Comparison of ENCODE assay signal across 12 cellular contexts in the genomic region with DNA sequence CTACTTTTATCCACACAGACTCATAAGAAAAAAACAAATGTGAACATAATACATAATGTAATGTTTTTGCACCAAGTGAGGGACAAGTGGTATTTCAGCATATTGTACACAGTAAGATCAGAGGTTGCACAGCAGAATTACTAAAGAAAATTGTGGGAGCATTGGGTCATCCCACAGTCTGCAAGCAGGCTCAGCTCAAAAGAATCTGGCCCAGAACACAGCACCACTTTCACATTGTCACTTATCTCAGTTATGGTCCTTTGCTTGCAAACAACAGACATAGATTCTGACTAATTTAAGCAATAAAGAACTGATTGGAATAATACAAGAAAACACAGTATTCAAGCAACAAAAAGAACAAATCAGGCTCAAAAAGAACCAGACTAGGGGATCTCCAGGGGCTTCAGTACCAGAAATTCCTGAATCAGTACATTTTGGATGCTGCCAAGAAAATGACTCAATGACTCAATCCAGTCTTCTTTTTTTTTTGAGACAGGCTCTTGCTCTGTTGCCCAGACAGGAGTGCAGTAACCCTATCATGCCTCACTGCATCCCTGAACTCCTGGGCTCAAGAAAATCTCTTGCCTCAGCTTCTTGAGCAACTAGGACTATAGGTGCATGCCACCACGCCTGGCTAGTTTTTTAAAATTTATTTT. TPM values are rescaled to one million over a fixed set of nuclear protein-coding genes. Genes with fewer than 3 reads are reported as not detected.
DNase-seq lines count a peak whose midpoint lies in the region; ATAC-seq, FAIRE-seq and TF ChIP-seq lines count a peak whose summit lies in the region.
"Had no signal": no experiment of that assay in that cellular context is flagged by ENCODE, and none has a peak within 500 bp of the region (broad histone marks: within the 10 kb centered on the region; RNA-seq: fewer than 3 reads in every experiment).

No MANE protein-coding gene starts in this region.

- peak; percentile 34 for ATAC-seq in HG02610 (IDR thresholded peaks at IDR 0.05; ENCODE audit: unreplicated experiment)

- no peaks in the 10 kb centered on the region for H3K4me1 ChIP-seq in colonic mucosa

- no peak overlapping the region for H3K9ac ChIP-seq in colonic mucosa (ENCODE audit: low read depth in 2 of 2, low read length in 2 of 2)

- no peaks in the 10 kb centered on the region for H3K36me3 ChIP-seq in brain microvascular endothelial cell (replicated peaks)
- no peaks in the 10 kb centered on the region for H3K36me3 ChIP-seq in colonic mucosa

- H3K27me3 ChIP-seq in brain microvascular endothelial cell (replicated peaks) (no peaks in the 10 kb centered on the region), colonic mucosa (no peaks in the 10 kb centered on the region)

- H3K4me3 ChIP-seq in brain microvascular endothelial cell (ENCODE audit: low read depth, low read length): no peak overlapping the region
- no peak overlapping the region for H3K4me3 ChIP-seq in colonic mucosa

- peak; percentile 95 for DNase-seq in ACHN
- DNase-seq in brain microvascular endothelial cell: peak; percentile 83
- DNase-seq in kidney tubule cell (ENCODE audit: low spot score): peak; percentile 95
- DNase-seq in DMS79 treated with DMSO at 0.1 percent for 48 hours (lab: John Stamatoyannopoulos, UW): no peak
- DNase-seq in frontal cortex (ENCODE audit: low spot score in 2 of 2): no peak
- DNase-seq in colonic mucosa: no peak
- no peak for DNase-seq in activated gamma-delta T cell (lab: John Stamatoyannopoulos, UW)
- DNase-seq: activated CD4-positive, alpha-beta T cell treated with anti-CD3 and anti-CD28 coated beads, Interleukin-2, amount 50 U/mL, for 48 hours; NCI-H1048; posterior cingulate gyrus; SIG-M5 had no signal

- TF ChIP-seq CTCF in brain microvascular endothelial cell (IDR thresholded peaks at IDR 0.05; ENCODE audit: low read depth, low read length, missing control alignments): no peak
- TF ChIP-seq CTCF in colonic mucosa (IDR thresholded peaks at IDR 0.05): no peak

- peak overlapping the region; percentile 89 for H3K27ac ChIP-seq in brain microvascular endothelial cell
- no peak overlapping the region for H3K27ac ChIP-seq in colonic mucosa

- FAIRE-seq in frontal cortex (lab: Jason Lieb, UNC): no peak

- intact Hi-C loops in colonic mucosa (cut with DNase I): no loop called here

- no peaks in the 10 kb centered on the region for H3K9me3 ChIP-seq in colonic mucosa

- in situ Hi-C loops in ACHN (cut with HindIII; ENCODE audit: low pct_ligation_motif_present, low pct_unique_long_range_greater_than_20kb, low sequenced_read_pairs) (no loop called here), brain microvascular endothelial cell (cut with HindIII; ENCODE audit: low pct_ligation_motif_present, low sequenced_read_pairs) (no loop called here)

RNA-seq across cellular contexts. Expression of a gene that starts 42.9 kb away (rescaled TPM):
- total RNA-seq in frontal cortex: 15.5 TPM
- total RNA-seq in colonic mucosa: 10 to 100 TPM; 23.0 to 38.7 TPM

Comparison
In these comparisons a context has a peak if more than half of its experiments do, and no peak if none do; other contexts are left out.
1. DNase-seq: peak in ACHN (single experiment), brain microvascular endothelial cell (single experiment) and kidney tubule cell (single experiment); none in DMS79 treated with DMSO at 0.1 percent for 48 hours (single experiment), frontal cortex (0 of 2), colonic mucosa (single experiment) and activated gamma-delta T cell (single experiment).